In genomic region chr4:78551420-78552351, GRCh38 we compare ENCODE assay signal across 8 cellular contexts. TPM values are rescaled to one million over a fixed set of nuclear protein-coding genes. Genes with fewer than 3 reads are reported as not detected.
DNase-seq lines count a peak whose midpoint lies in the region; ATAC-seq, FAIRE-seq and TF ChIP-seq lines count a peak whose summit lies in the region.

Gene ANXA3, plus strand, starts transcription at chr4:78551770. Its CDS starts 2,704 bp downstream, at chr4:78554474.

- no peak for TF ChIP-seq RAD21 in IMR-90 (IDR thresholded peaks at IDR 0.05; ENCODE audit: low read length)

- dilution Hi-C loops in IMR-90 (cut with HindIII; ENCODE audit: low sequenced_read_pairs, unreplicated experiment) = no loop called here

- peak within 1 kb of the TSS; percentile 55 for H3K4me3 ChIP-seq in IMR-90 (ENCODE audit: insufficient read depth, low read depth, low read length)

- H2AK5ac ChIP-seq in IMR-90 (ENCODE audit: low read depth, low read length) = peak within 1 kb of the TSS; percentile 79; the same call in 1 of the 2 replicates

- intact Hi-C loops in activated CD4-positive, alpha-beta T cell treated with anti-CD3 and anti-CD28 coated beads, Interleukin-2, amount 10 ng/mL, durations not matched to agents 24 days and 14 days (cut with micrococcal nuclease) = loop anchor here (5.0 kb wide), 1 partner anchor 226 kb away; the partner anchor contains the start of gene BMP2K
- intact Hi-C loops in IMR-90 (cut with micrococcal nuclease) (no loop called here), left cardiac atrium (cut with DNase I) (no loop called here), posterior vena cava (cut with DNase I) (no loop called here)

- no peaks in the 10 kb centered on the region; a peak in 1 of 4 replicates for H3K79me1 ChIP-seq in IMR-90 (ENCODE audit: low read depth in 1 of 2, low read length in 2 of 2)

- H2BK15ac ChIP-seq in IMR-90 (ENCODE audit: low read depth, low read length) = peak within 1 kb of the TSS; percentile 72; the same call in 1 of the 3 replicates

- no peak for TF ChIP-seq POLR2A in IMR-90 (IDR thresholded peaks at IDR 0.05; ENCODE audit: low read depth, low read length)

- peak within 1 kb of the TSS; percentile 67; the same call in 1 of the 2 replicates for H3K56ac ChIP-seq in IMR-90 (ENCODE audit: extremely low read depth, insufficient read depth, low read length)

- peak within 1 kb of the TSS; percentile 68 for H3K4ac ChIP-seq in IMR-90 (ENCODE audit: low read depth, low read length)

- H3K27ac Mint-ChIP-seq in activated CD4-positive, alpha-beta T cell treated with anti-CD3 and anti-CD28 coated beads, Interleukin-2, amount 10 ng/mL, durations not matched to agents 24 days and 14 days = peak within 1 kb of the TSS; percentile 49
- no peak within 1 kb of the TSS for H3K27ac Mint-ChIP-seq in activated naive CD4-positive, alpha-beta T cell treated with anti-CD3 and anti-CD28 coated beads, Interleukin-2, amount 50 U/mL, for 24 hours

- DNase-seq in activated CD4-positive, alpha-beta T cell treated with anti-CD3 and anti-CD28 coated beads, Interleukin-2, amount 10 ng/mL, durations not matched to agents 24 days and 14 days = peak; percentile 74
- no peak for DNase-seq in activated CD4-positive, alpha-beta T cell treated with anti-CD3 and anti-CD28 coated beads, Interleukin-2, amount 50 U/mL, for 4 hours
- no peak for DNase-seq in IMR-90
- DNase-seq in left cardiac atrium = peak; percentile 57
- peak; percentile 83 for DNase-seq in posterior vena cava (ENCODE audit: low spot score)
- DNase-seq in NCI-H446 treated with DMSO at 0.1 percent for 48 hours (lab: John Stamatoyannopoulos, UW) = no peak
- DNase-seq in RCC 7860 (ENCODE audit: low spot score) = no peak

- in situ Hi-C loops in IMR-90 (cut with MboI; ENCODE audit: low sequenced_read_pairs) = no loop called here

- peaks cover 15% of the 10 kb centered on the region for H3K36me3 Mint-ChIP-seq in activated CD4-positive, alpha-beta T cell treated with anti-CD3 and anti-CD28 coated beads, Interleukin-2, amount 10 ng/mL, durations not matched to agents 24 days and 14 days (ENCODE audit: low read depth)
- H3K36me3 Mint-ChIP-seq in activated naive CD4-positive, alpha-beta T cell treated with anti-CD3 and anti-CD28 coated beads, Interleukin-2, amount 50 U/mL, for 24 hours = no peaks in the 10 kb centered on the region

- H4K5ac ChIP-seq in IMR-90 (ENCODE audit: low read depth, low read length) = peak within 1 kb of the TSS; percentile 32; the same call in 1 of the 2 replicates

- H3K27me3 Mint-ChIP-seq in activated CD4-positive, alpha-beta T cell treated with anti-CD3 and anti-CD28 coated beads, Interleukin-2, amount 10 ng/mL, durations not matched to agents 24 days and 14 days = peaks cover 20% of the 10 kb centered on the region
- peaks cover 18% of the 10 kb centered on the region for H3K27me3 Mint-ChIP-seq in activated naive CD4-positive, alpha-beta T cell treated with anti-CD3 and anti-CD28 coated beads, Interleukin-2, amount 50 U/mL, for 24 hours

- 0 out of 2 replicates have a peak within 1 kb of the TSS, but pooled peaks have one; percentile 10 for H3K18ac ChIP-seq in IMR-90 (ENCODE audit: low read depth, low read length)

- peak; percentile 71 for ATAC-seq in IMR-90 (ENCODE audit: low read depth)
- peak; percentile 73 to 90 for ATAC-seq in left cardiac atrium

- peak within 1 kb of the TSS; percentile 80 to 94 for H4K8ac ChIP-seq in IMR-90 (ENCODE audit: low read depth in 2 of 2, low read length in 2 of 2)

- H3K23ac ChIP-seq in IMR-90 (ENCODE audit: low read depth, low read length) = peak within 1 kb of the TSS; percentile 92

- peak within 1 kb of the TSS; percentile 80 for H2BK20ac ChIP-seq in IMR-90 (ENCODE audit: low read depth, low read length)

- peak within 1 kb of the TSS; percentile 88 for H3K4me3 Mint-ChIP-seq in activated CD4-positive, alpha-beta T cell treated with anti-CD3 and anti-CD28 coated beads, Interleukin-2, amount 10 ng/mL, durations not matched to agents 24 days and 14 days
- peak within 1 kb of the TSS; percentile 77 for H3K4me3 Mint-ChIP-seq in activated naive CD4-positive, alpha-beta T cell treated with anti-CD3 and anti-CD28 coated beads, Interleukin-2, amount 50 U/mL, for 24 hours

- BruUV-seq in IMR-90 (replicated peaks; lab: Mats Ljungman, UMichigan) = no TSS peak

- peaks cover 11% of the 10 kb centered on the region for H3K4me1 Mint-ChIP-seq in activated CD4-positive, alpha-beta T cell treated with anti-CD3 and anti-CD28 coated beads, Interleukin-2, amount 10 ng/mL, durations not matched to agents 24 days and 14 days
- peaks cover 4% of the 10 kb centered on the region for H3K4me1 Mint-ChIP-seq in activated naive CD4-positive, alpha-beta T cell treated with anti-CD3 and anti-CD28 coated beads, Interleukin-2, amount 50 U/mL, for 24 hours

- H3K14ac ChIP-seq in IMR-90 (replicated peaks; ENCODE audit: low read depth, low read length) = peak within 1 kb of the TSS; percentile 96

- POLR2A ChIA-PET in IMR-90 (lab: Charles Lee; ENCODE audit: unreplicated experiment) = no interaction called here

- no peaks in the 10 kb centered on the region for H3K27me3 ChIP-seq in IMR-90 (ENCODE audit: control insufficient read depth, insufficient read depth, low read length)

- no peaks in the 10 kb centered on the region for H4K20me1 ChIP-seq in IMR-90 (ENCODE audit: insufficient read depth, low read length)

- no peak for FAIRE-seq in RCC 7860 (lab: Jason Lieb, UNC)

- no peak within 1 kb of the TSS; the same call in 1 of the 2 replicates for H3K27ac ChIP-seq in IMR-90 (ENCODE audit: insufficient read depth, low read length)

- peaks cover 7% of the 10 kb centered on the region for H3K9me3 Mint-ChIP-seq in activated CD4-positive, alpha-beta T cell treated with anti-CD3 and anti-CD28 coated beads, Interleukin-2, amount 10 ng/mL, durations not matched to agents 24 days and 14 days
- no peaks in the 10 kb centered on the region for H3K9me3 Mint-ChIP-seq in activated naive CD4-positive, alpha-beta T cell treated with anti-CD3 and anti-CD28 coated beads, Interleukin-2, amount 50 U/mL, for 24 hours

- peak within 1 kb of the TSS; percentile 96 for H2AFZ ChIP-seq in IMR-90 (replicated peaks; ENCODE audit: low read length, poor library complexity)

- CTCF ChIA-PET in IMR-90 (lab: Yijun Ruan, JAX) = no interaction called here

- H4K91ac ChIP-seq in IMR-90 (ENCODE audit: insufficient read depth, low read depth, low read length) = peak within 1 kb of the TSS; percentile 77

- H2BK5ac ChIP-seq in IMR-90 (ENCODE audit: low read depth, low read length, poor library complexity, severe bottlenecking) = peak within 1 kb of the TSS; percentile 69

- TF ChIP-seq CTCF in IMR-90 (conservative IDR thresholded peaks at IDR 0.05; ENCODE audit: low read depth, low read length) = no peak

- peaks cover 4% of the 10 kb centered on the region for H3K9me1 ChIP-seq in IMR-90 (ENCODE audit: insufficient read depth, low read length)

- H2AK9ac ChIP-seq in IMR-90 (replicated peaks; ENCODE audit: low read depth, low read length, poor library complexity) = peak within 1 kb of the TSS; percentile 89

- no peaks in the 10 kb centered on the region for H3K36me3 ChIP-seq in IMR-90 (ENCODE audit: control insufficient read depth, insufficient read depth, low read length)

- 5% methylated on average over 35 of the region's 65 CpGs; no CpG with 5 or more reads in 1 of the 2 experiments for WGBS in IMR-90 (ENCODE audit: extremely low coverage in 2 of 2, insufficient read length in 1 of 2), 2 experiments

- H2BK120ac ChIP-seq in IMR-90 (ENCODE audit: low read depth, low read length) = peak within 1 kb of the TSS; percentile 92

- peak within 1 kb of the TSS; percentile 91 for H3K4me2 ChIP-seq in IMR-90 (ENCODE audit: low read depth, low read length)

- H3K9me3 ChIP-seq in IMR-90 (ENCODE audit: control insufficient read depth, insufficient read depth, low read length) = no peaks in the 10 kb centered on the region

- peak within 1 kb of the TSS; percentile 52 for H3K9ac ChIP-seq in IMR-90 (ENCODE audit: low read depth, low read length)

- H3K4me1 ChIP-seq in IMR-90 (ENCODE audit: control insufficient read depth, insufficient read depth, low read length) = peaks cover 2% of the 10 kb centered on the region

TF ChIP-seq in IMR-90, 13 proteins besides CTCF, POLR2A, EP300 and RAD21:
- TF ChIP-seq SMC3 (IDR thresholded peaks at IDR 0.05; ENCODE audit: low read depth, low read length) = no peak

RNA-seq across cellular contexts. Expression of gene ANXA3, which starts in this region (rescaled TPM):
- 1.9 TPM in 2 replicates for total RNA-seq in activated CD4-positive, alpha-beta T cell treated with anti-CD3 and anti-CD28 coated beads, Interleukin-2, amount 10 ng/mL, durations not matched to agents 24 days and 14 days
- total RNA-seq in IMR-90 (2012; rRNA removed) (5.0 and 5.3 TPM in 2 replicates), left cardiac atrium (10 to 100 TPM; 27.1 to 59.2 TPM), posterior vena cava (10 to 100 TPM; 13.8 to 20.0 TPM)
- 4.2 and 4.8 TPM in 2 replicates for polyA plus RNA-seq in IMR-90 (2012; rRNA removed)
- 1.7 and 6.2 TPM in 2 replicates for polyA plus RNA-seq in IMR-90 (2012; cell fraction: cytosol; rRNA removed)
- 1.5 and 9.7 TPM in 2 replicates for polyA plus RNA-seq in IMR-90 (2012; cell fraction: nucleus; rRNA removed; ENCODE audit: low replicate concordance)

Comparison
In these comparisons a context has a peak if more than half of its experiments do, and no peak if none do; other contexts are left out.
1. DNase-seq: peak in activated CD4-positive, alpha-beta T cell treated with anti-CD3 and anti-CD28 coated beads, Interleukin-2, amount 10 ng/mL, durations not matched to agents 24 days and 14 days (single experiment), left cardiac atrium (single experiment) and posterior vena cava (single experiment); none in activated CD4-positive, alpha-beta T cell treated with anti-CD3 and anti-CD28 coated beads, Interleukin-2, amount 50 U/mL, for 4 hours (0 of 2), IMR-90 (single experiment), NCI-H446 treated with DMSO at 0.1 percent for 48 hours (single experiment) and RCC 7860 (single experiment).